1 cellular context compared by ENCODE assay signal in genomic region chr9:127919253-127919815, GRCh38.
TF ChIP-seq lines count a peak whose summit lies in the region.

No MANE protein-coding gene starts in this region.

TF ChIP-seq in K562, 482 proteins besides CTCF, POLR2A, EP300 and RAD21 (continued from another document and continues in another):
- no peak for TF ChIP-seq ZNF609 (CRISPR knock-in tag; IDR thresholded peaks at IDR 0.05; ENCODE audit: borderline replicate concordance)
- no peak for TF ChIP-seq ZFP30 (CRISPR knock-in tag; IDR thresholded peaks at IDR 0.05; ENCODE audit: borderline replicate concordance)
- no peak; the same call in 1 of the 2 replicates for TF ChIP-seq ZBTB43 (CRISPR knock-in tag; IDR thresholded peaks at IDR 0.05)
- TF ChIP-seq C11orf30 (IDR thresholded peaks at IDR 0.05; ENCODE audit: low read depth) = peak; percentile 95
- TF ChIP-seq ZNF24 (IDR thresholded peaks at IDR 0.05) = no peak
- no peak for TF ChIP-seq E2F1 (CRISPR knock-in tag; IDR thresholded peaks at IDR 0.05)
- peak; percentile 31; the same call in 1 of the 2 replicates for TF ChIP-seq TRIM28 (IDR thresholded peaks at IDR 0.05)
- TF ChIP-seq GABPA (tag; conservative IDR thresholded peaks at IDR 0.05; ENCODE audit: low read depth) = peak; percentile 36; the same call in 1 of the 2 replicates
- TF ChIP-seq ZNF134 (CRISPR knock-in tag; conservative IDR thresholded peaks at IDR 0.05) = no peak
- TF ChIP-seq CBX5 (IDR thresholded peaks at IDR 0.05; ENCODE audit: borderline replicate concordance, low read depth) = no peak
- TF ChIP-seq TCF3 (CRISPR knock-in tag; IDR thresholded peaks at IDR 0.05) = peak; percentile 17; the same call in 1 of the 2 replicates
- no peak for TF ChIP-seq ELF4 (CRISPR knock-in tag; IDR thresholded peaks at IDR 0.05)
- TF ChIP-seq ZNF699 (CRISPR knock-in tag; IDR thresholded peaks at IDR 0.05; ENCODE audit: insufficient replicate concordance) = no peak
- peak; percentile 37; the same call in 1 of the 2 replicates for TF ChIP-seq SMARCC2 (IDR thresholded peaks at IDR 0.05; ENCODE audit: low read depth)
- TF ChIP-seq ZNF263 (CRISPR knock-in tag; IDR thresholded peaks at IDR 0.05; ENCODE audit: borderline replicate concordance) = no peak
- TF ChIP-seq CREB3L1 (IDR thresholded peaks at IDR 0.05; ENCODE audit: borderline replicate concordance, low read depth) = no peak
- peak; percentile 97 for TF ChIP-seq ATF3 (IDR thresholded peaks at IDR 0.05)
- TF ChIP-seq ATF3 (CRISPR knock-in tag; conservative IDR thresholded peaks at IDR 0.05) = peak; percentile 85
- TF ChIP-seq LEF1 (IDR thresholded peaks at IDR 0.05) = 0 out of 2 replicates have a peak, but pooled peaks have one; percentile 16
- TF ChIP-seq NFATC3 (IDR thresholded peaks at IDR 0.05) = peak; percentile 77; the same call in 1 of the 2 replicates
- peak; percentile 75 for TF ChIP-seq MAFF (IDR thresholded peaks at IDR 0.05; ENCODE audit: low read length)
- no peak for TF ChIP-seq ZNF217 (CRISPR knock-in tag; IDR thresholded peaks at IDR 0.05)
- TF ChIP-seq KLF16 (IDR thresholded peaks at IDR 0.05) = no peak
- TF ChIP-seq ZBTB5 (IDR thresholded peaks at IDR 0.05) = no peak
- TF ChIP-seq DEAF1 (CRISPR knock-in tag; IDR thresholded peaks at IDR 0.05) = no peak
- TF ChIP-seq MAFK (IDR thresholded peaks at IDR 0.05; ENCODE audit: low read length) = peak; percentile 87
- 0 out of 2 replicates have a peak, but pooled peaks have one; percentile 14 for TF ChIP-seq FOXP1 (CRISPR knock-in tag; IDR thresholded peaks at IDR 0.05)
- no peak for TF ChIP-seq ZNF57 (CRISPR knock-in tag; IDR thresholded peaks at IDR 0.05)
- TF ChIP-seq GTF3C2 (IDR thresholded peaks at IDR 0.05; ENCODE audit: borderline replicate concordance, extremely low read depth, insufficient read length) = no peak
- no peak for TF ChIP-seq HMGXB4 (CRISPR knock-in tag; IDR thresholded peaks at IDR 0.05)
- no peak for TF ChIP-seq YBX1 (IDR thresholded peaks at IDR 0.05)
- TF ChIP-seq ZNF507 (tag; conservative IDR thresholded peaks at IDR 0.05) = no peak
- no peak for TF ChIP-seq ZNF431 (CRISPR knock-in tag; IDR thresholded peaks at IDR 0.05)
- no peak for TF ChIP-seq HDAC6 (IDR thresholded peaks at IDR 0.05; ENCODE audit: low read depth, low read length)
- no peak for TF ChIP-seq MTF1 (CRISPR knock-in tag; IDR thresholded peaks at IDR 0.05; ENCODE audit: borderline replicate concordance)
- TF ChIP-seq TCFL5 (CRISPR knock-in tag; conservative IDR thresholded peaks at IDR 0.05) = no peak
- no peak for TF ChIP-seq ZNF589 (CRISPR knock-in tag; IDR thresholded peaks at IDR 0.05; ENCODE audit: low read depth)
- no peak for TF ChIP-seq POLR2B (IDR thresholded peaks at IDR 0.05; ENCODE audit: low read depth, partially characterized antibody)
- TF ChIP-seq SREBF2 (CRISPR knock-in tag; IDR thresholded peaks at IDR 0.05) = no peak
- TF ChIP-seq SMAD1 (IDR thresholded peaks at IDR 0.05; ENCODE audit: low read depth, low read length, partially characterized antibody) = no peak
- no peak for TF ChIP-seq HMG20A (CRISPR knock-in tag; conservative IDR thresholded peaks at IDR 0.05)
